In the genomic region with DNA sequence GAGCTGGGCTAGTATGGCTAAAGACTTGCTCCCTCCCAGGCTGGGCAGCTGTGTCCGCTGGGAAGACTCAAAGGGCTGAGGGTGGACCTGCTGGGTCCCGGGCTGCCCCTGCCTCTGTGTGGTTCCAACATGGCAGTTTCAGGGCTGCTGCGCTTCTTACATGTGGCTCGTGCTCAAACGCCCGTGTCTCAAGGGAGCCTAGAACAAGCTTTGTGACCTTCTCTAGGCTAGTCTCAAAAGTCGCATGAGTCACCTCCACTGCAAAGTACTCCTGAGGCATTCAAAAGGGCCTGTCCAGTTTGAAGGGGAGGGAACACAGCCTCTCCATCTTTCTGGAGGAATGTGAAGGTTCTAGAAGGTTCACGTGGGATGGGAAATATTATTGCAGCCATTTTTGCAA, we compare ENCODE assay signal across 17 cellular contexts.
"Had no signal": no experiment of that assay in that cellular context is flagged by ENCODE, and none has a peak within 500 bp of the region (broad histone marks: within the 10 kb centered on the region; RNA-seq: fewer than 3 reads in every experiment).

No MANE protein-coding gene starts in this region.

- H3K4me3 Mint-ChIP-seq: activated CD4-positive, alpha-beta T cell treated with anti-CD3 and anti-CD28 coated beads for 36 hours; activated naive CD8-positive, alpha-beta T cell; brain; effector memory CD8-positive, alpha-beta T cell; stimulated activated effector memory CD8-positive, alpha-beta T cell treated with anti-CD3 and anti-CD28 coated beads, Interleukin-12 subunit alpha, Interleukin-12 subunit beta, amount 100 ng/mL, for 72 hours; WTC11 had no signal

- H3K36me3 Mint-ChIP-seq: activated naive CD8-positive, alpha-beta T cell; brain; stimulated activated effector memory CD8-positive, alpha-beta T cell treated with anti-CD3 and anti-CD28 coated beads, Interleukin-12 subunit alpha, Interleukin-12 subunit beta, amount 100 ng/mL, for 72 hours; WTC11 had no signal

- ATAC-seq: activated CD4-positive, alpha-beta T cell treated with anti-CD3 and anti-CD28 coated beads for 36 hours; effector memory CD8-positive, alpha-beta T cell; foreskin keratinocyte; left colon; right cardiac atrium; stimulated activated effector memory CD8-positive, alpha-beta T cell treated with anti-CD3 and anti-CD28 coated beads, Interleukin-12 subunit alpha, Interleukin-12 subunit beta, amount 100 ng/mL, for 72 hours; WTC11 had no signal

- H3K4me3 ChIP-seq: hepatocyte, prostate gland, smooth muscle cell, thoracic aorta had no signal

- H3K4me1 Mint-ChIP-seq: activated CD4-positive, alpha-beta T cell treated with anti-CD3 and anti-CD28 coated beads for 36 hours; brain; stimulated activated effector memory CD8-positive, alpha-beta T cell treated with anti-CD3 and anti-CD28 coated beads, Interleukin-12 subunit alpha, Interleukin-12 subunit beta, amount 100 ng/mL, for 72 hours; WTC11 had no signal

- H3K27me3 Mint-ChIP-seq: activated CD4-positive, alpha-beta T cell treated with anti-CD3 and anti-CD28 coated beads for 36 hours; activated naive CD8-positive, alpha-beta T cell had no signal

- DNase-seq: activated CD4-positive, alpha-beta T cell treated with anti-CD3 and anti-CD28 coated beads for 36 hours; activated CD4-positive, alpha-beta T cell treated with anti-CD3 and anti-CD28 coated beads, Interleukin-2, amount 50 U/mL, for 48 hours; activated gamma-delta T cell treated with Interleukin-2 at 50 U/mL for 16 hours; caudate nucleus; effector memory CD8-positive, alpha-beta T cell; foreskin keratinocyte; left colon; right cardiac atrium; stimulated activated CD4-positive, alpha-beta T cell treated with anti-CD3 and anti-CD28 coated beads, Interleukin-4, amount 100 ng/mL, for 24 hours had no signal

- H3K27ac Mint-ChIP-seq: activated CD4-positive, alpha-beta T cell treated with anti-CD3 and anti-CD28 coated beads for 36 hours; activated naive CD8-positive, alpha-beta T cell; brain; effector memory CD8-positive, alpha-beta T cell; stimulated activated effector memory CD8-positive, alpha-beta T cell treated with anti-CD3 and anti-CD28 coated beads, Interleukin-12 subunit alpha, Interleukin-12 subunit beta, amount 100 ng/mL, for 72 hours; WTC11 had no signal

- H3K27me3 ChIP-seq: foreskin keratinocyte, hepatocyte had no signal

- H3K4me1 ChIP-seq: prostate gland had no signal

- H3K36me3 ChIP-seq: prostate gland, thoracic aorta had no signal

- H3K9me3 ChIP-seq: prostate gland, thoracic aorta had no signal

- H3K9me3 Mint-ChIP-seq: effector memory CD8-positive, alpha-beta T cell; stimulated activated effector memory CD8-positive, alpha-beta T cell treated with anti-CD3 and anti-CD28 coated beads, Interleukin-12 subunit alpha, Interleukin-12 subunit beta, amount 100 ng/mL, for 72 hours had no signal

- H3K27ac ChIP-seq: foreskin keratinocyte, hepatocyte, prostate gland, thoracic aorta had no signal
